1 cellular context compared by ENCODE assay signal in genomic region chr16:22278841-22279240, GRCh38.
TF ChIP-seq lines count a peak whose summit lies in the region.

No MANE protein-coding gene starts in this region.

TF ChIP-seq in WTC11, 78 proteins besides CTCF, POLR2A, EP300 and RAD21 (continued from another document):
- TF ChIP-seq, protein P1, sequence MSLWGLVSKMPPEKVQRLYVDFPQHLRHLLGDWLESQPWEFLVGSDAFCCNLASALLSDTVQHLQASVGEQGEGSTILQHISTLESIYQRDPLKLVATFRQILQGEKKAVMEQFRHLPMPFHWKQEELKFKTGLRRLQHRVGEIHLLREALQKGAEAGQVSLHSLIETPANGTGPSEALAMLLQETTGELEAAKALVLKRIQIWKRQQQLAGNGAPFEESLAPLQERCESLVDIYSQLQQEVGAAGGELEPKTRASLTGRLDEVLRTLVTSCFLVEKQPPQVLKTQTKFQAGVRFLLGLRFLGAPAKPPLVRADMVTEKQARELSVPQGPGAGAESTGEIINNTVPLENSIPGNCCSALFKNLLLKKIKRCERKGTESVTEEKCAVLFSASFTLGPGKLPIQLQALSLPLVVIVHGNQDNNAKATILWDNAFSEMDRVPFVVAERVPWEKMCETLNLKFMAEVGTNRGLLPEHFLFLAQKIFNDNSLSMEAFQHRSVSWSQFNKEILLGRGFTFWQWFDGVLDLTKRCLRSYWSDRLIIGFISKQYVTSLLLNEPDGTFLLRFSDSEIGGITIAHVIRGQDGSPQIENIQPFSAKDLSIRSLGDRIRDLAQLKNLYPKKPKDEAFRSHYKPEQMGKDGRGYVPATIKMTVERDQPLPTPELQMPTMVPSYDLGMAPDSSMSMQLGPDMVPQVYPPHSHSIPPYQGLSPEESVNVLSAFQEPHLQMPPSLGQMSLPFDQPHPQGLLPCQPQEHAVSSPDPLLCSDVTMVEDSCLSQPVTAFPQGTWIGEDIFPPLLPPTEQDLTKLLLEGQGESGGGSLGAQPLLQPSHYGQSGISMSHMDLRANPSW (CRISPR knock-in tag; conservative IDR thresholded peaks at IDR 0.05; ENCODE audit: low read depth): no peak
